1 cellular context compared by ENCODE assay signal in genomic region chr3:60770532-60770931, GRCh38.
TF ChIP-seq lines count a peak whose summit lies in the region.

No MANE protein-coding gene starts in this region.

TF ChIP-seq in GM23338, 12 proteins besides CTCF, POLR2A, EP300 and RAD21 (continued from another document):
- TF ChIP-seq, protein P1, sequence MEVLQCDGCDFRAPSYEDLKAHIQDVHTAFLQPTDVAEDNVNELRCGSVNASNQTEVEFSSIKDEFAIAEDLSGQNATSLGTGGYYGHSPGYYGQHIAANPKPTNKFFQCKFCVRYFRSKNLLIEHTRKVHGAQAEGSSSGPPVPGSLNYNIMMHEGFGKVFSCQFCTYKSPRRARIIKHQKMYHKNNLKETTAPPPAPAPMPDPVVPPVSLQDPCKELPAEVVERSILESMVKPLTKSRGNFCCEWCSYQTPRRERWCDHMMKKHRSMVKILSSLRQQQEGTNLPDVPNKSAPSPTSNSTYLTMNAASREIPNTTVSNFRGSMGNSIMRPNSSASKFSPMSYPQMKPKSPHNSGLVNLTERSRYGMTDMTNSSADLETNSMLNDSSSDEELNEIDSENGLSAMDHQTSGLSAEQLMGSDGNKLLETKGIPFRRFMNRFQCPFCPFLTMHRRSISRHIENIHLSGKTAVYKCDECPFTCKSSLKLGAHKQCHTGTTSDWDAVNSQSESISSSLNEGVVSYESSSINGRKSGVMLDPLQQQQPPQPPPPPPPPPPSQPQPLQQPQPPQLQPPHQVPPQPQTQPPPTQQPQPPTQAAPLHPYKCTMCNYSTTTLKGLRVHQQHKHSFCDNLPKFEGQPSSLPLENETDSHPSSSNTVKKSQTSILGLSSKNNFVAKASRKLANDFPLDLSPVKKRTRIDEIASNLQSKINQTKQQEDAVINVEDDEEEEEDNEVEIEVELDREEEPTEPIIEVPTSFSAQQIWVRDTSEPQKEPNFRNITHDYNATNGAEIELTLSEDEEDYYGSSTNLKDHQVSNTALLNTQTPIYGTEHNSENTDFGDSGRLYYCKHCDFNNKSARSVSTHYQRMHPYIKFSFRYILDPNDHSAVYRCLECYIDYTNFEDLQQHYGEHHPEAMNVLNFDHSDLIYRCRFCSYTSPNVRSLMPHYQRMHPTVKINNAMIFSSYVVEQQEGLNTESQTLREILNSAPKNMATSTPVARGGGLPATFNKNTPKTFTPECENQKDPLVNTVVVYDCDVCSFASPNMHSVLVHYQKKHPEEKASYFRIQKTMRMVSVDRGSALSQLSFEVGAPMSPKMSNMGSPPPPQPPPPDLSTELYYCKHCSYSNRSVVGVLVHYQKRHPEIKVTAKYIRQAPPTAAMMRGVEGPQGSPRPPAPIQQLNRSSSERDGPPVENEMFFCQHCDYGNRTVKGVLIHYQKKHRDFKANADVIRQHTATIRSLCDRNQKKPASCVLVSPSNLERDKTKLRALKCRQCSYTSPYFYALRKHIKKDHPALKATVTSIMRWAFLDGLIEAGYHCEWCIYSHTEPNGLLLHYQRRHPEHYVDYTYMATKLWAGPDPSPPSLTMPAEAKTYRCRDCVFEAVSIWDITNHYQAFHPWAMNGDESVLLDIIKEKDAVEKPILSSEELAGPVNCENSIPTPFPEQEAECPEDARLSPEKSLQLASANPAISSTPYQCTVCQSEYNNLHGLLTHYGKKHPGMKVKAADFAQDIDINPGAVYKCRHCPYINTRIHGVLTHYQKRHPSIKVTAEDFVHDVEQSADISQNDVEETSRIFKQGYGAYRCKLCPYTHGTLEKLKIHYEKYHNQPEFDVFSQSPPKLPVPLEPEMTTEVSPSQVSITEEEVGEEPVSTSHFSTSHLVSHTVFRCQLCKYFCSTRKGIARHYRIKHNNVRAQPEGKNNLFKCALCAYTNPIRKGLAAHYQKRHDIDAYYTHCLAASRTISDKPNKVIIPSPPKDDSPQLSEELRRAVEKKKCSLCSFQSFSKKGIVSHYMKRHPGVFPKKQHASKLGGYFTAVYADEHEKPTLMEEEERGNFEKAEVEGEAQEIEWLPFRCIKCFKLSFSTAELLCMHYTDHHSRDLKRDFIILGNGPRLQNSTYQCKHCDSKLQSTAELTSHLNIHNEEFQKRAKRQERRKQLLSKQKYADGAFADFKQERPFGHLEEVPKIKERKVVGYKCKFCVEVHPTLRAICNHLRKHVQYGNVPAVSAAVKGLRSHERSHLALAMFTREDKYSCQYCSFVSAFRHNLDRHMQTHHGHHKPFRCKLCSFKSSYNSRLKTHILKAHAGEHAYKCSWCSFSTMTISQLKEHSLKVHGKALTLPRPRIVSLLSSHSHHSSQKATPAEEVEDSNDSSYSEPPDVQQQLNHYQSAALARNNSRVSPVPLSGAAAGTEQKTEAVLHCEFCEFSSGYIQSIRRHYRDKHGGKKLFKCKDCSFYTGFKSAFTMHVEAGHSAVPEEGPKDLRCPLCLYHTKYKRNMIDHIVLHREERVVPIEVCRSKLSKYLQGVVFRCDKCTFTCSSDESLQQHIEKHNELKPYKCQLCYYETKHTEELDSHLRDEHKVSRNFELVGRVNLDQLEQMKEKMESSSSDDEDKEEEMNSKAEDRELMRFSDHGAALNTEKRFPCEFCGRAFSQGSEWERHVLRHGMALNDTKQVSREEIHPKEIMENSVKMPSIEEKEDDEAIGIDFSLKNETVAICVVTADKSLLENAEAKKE (CRISPR knock-in tag; IDR thresholded peaks at IDR 0.05): no peak
- TF ChIP-seq ZNF114 (CRISPR knock-in tag; IDR thresholded peaks at IDR 0.05): no peak
- no peak for TF ChIP-seq EZH2phosphoT487 (IDR thresholded peaks at IDR 0.05; ENCODE audit: unreplicated experiment)
- no peak for TF ChIP-seq STAT1 (IDR thresholded peaks at IDR 0.05; ENCODE audit: unreplicated experiment)
- TF ChIP-seq EZH2 (IDR thresholded peaks at IDR 0.05; ENCODE audit: low read depth, unreplicated experiment): no peak
- TF ChIP-seq CREB1 (CRISPR knock-in tag; IDR thresholded peaks at IDR 0.05; ENCODE audit: low read depth): no peak
